19 cellular contexts compared by ENCODE assay signal in the genomic region with DNA sequence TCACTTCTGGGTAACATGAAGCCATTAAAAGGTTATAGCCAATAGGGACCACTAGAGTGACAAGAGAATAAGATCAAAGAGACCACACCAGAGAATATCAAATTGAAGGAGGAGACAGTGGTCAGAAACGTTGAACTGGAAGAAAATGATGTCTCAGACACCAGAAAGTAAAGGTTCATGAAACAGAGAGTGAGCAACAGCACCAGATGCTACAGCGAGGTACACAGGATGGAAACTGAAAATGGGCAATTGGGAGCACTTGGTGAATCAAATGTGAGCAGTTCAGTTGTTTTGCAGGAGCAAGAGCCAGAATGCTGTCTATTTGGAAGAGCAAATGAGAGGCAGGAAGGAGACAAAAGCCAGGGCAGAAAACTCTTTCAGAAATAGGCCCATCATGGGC.
DNase-seq lines count a peak whose midpoint lies in the region; ATAC-seq, FAIRE-seq and TF ChIP-seq lines count a peak whose summit lies in the region.
"Had no signal": no experiment of that assay in that cellular context is flagged by ENCODE, and none has a peak within 500 bp of the region (broad histone marks: within the 10 kb centered on the region; RNA-seq: fewer than 3 reads in every experiment).

No MANE protein-coding gene starts in this region.

- no peak for TF ChIP-seq CTCF in DND-41 (IDR thresholded peaks at IDR 0.05; ENCODE audit: borderline replicate concordance, extremely low read depth, low read length, poor library complexity, severe bottlenecking)
- no peak for TF ChIP-seq CTCF in KMS-11 (conservative IDR thresholded peaks at IDR 0.05; ENCODE audit: low read depth, low read length)
- TF ChIP-seq CTCF in GM12878 (IDR thresholded peaks at IDR 0.05 in 2 of 3, conservative IDR thresholded peaks at IDR 0.05 in 1 of 3; ENCODE audit: control insufficient read depth in 2 of 3, extremely low read depth in 1 of 3, insufficient read depth in 1 of 3, low read depth in 3 of 3, low read length in 3 of 3), result no peak

- DNase-seq in DND-41 (no peak), GM12878 (ENCODE audit: low read depth, low spot score) (no peak), D341Med (ENCODE audit: low spot score) (no peak)
- DNase-seq in activated naive CD4-positive, alpha-beta T cell treated with anti-CD3 and anti-CD28 coated beads, Interleukin-2, amount 50 U/mL, for 16 hours, result no peak
- DNase-seq: H9, HFFc6, NCI-H1105, NCI-H146, NCI-H2029, NCI-H2227 treated with DMSO at 0.1 percent for 48 hours, NCI-H510A, SJCRH30, T-helper 9 cell had no signal

- no peak for FAIRE-seq in GM12878 (lab: Jason Lieb, UNC)
- FAIRE-seq: A204.1, K562, RCC 7860 had no signal

- H3K27me3 ChIP-seq in DND-41 (ENCODE audit: insufficient read depth, low read length, poor library complexity) (no peaks in the 10 kb centered on the region), KMS-11 (ENCODE audit: insufficient read depth, low read depth) (no peaks in the 10 kb centered on the region), GM12878 (replicated peaks in 1 of 2; ENCODE audit: control insufficient read depth in 2 of 2, insufficient read depth in 2 of 2, low read length in 1 of 2) (no peaks in the 10 kb centered on the region)
- H3K27me3 ChIP-seq: SJCRH30 had no signal

- no peak overlapping the region for H3K9ac ChIP-seq in DND-41 (ENCODE audit: low read depth, low read length)
- no peak overlapping the region for H3K9ac ChIP-seq in KMS-11
- H3K9ac ChIP-seq in GM12878 (ENCODE audit: control insufficient read depth, insufficient read depth, low read length), result no peak overlapping the region

- H3K79me2 ChIP-seq in DND-41 (ENCODE audit: insufficient read depth, low read length) (no peaks in the 10 kb centered on the region), KMS-11 (ENCODE audit: insufficient read depth, low read depth) (no peaks in the 10 kb centered on the region), GM12878 (ENCODE audit: control insufficient read depth, insufficient read depth, low read length) (no peaks in the 10 kb centered on the region)

- SMC1A ChIA-PET in GM12878 (lab: Charles Lee; ENCODE audit: uncharacterized antibody, unreplicated experiment), result no interaction called here

- RAD21 ChIA-PET in GM12878 (lab: Charles Lee; ENCODE audit: unreplicated experiment), result no interaction called here

- H3K9me3 ChIP-seq in DND-41 (ENCODE audit: insufficient read depth, low read length, severe bottlenecking) (no peaks in the 10 kb centered on the region), GM12878 (replicated peaks; ENCODE audit: control insufficient read depth, insufficient read depth, low read length) (no peaks in the 10 kb centered on the region)
- H3K9me3 ChIP-seq: SJCRH30 had no signal

- POLR2A ChIA-PET in GM12878 (lab: Charles Lee), result no interaction called here

- H2AFZ ChIP-seq in DND-41 (ENCODE audit: low read depth, low read length) (no peak overlapping the region), KMS-11 (ENCODE audit: low read depth) (peak overlapping the region; percentile 5; the same call in 1 of the 2 replicates), GM12878 (ENCODE audit: control insufficient read depth, low read depth, low read length) (peak overlapping the region; percentile 28; the same call in 1 of the 2 replicates)

- no peak for TF ChIP-seq EP300 in GM12878 (IDR thresholded peaks at IDR 0.05; ENCODE audit: borderline replicate concordance in 1 of 2, control insufficient read depth in 1 of 2, low read depth in 2 of 2, low read length in 2 of 2)

- H3K27ac ChIP-seq in DND-41 (ENCODE audit: low read length), result no peak overlapping the region
- peak overlapping the region; percentile 8; the same call in 1 of the 2 replicates for H3K27ac ChIP-seq in KMS-11
- H3K27ac ChIP-seq in GM12878 (ENCODE audit: control insufficient read depth, insufficient read depth), result no peak overlapping the region
- H3K27ac ChIP-seq: SJCRH30 had no signal

- no peak for TF ChIP-seq POLR2A in GM12878 (IDR thresholded peaks at IDR 0.05; ENCODE audit: low read depth, low read length)

- no peak overlapping the region for H3K4me2 ChIP-seq in DND-41 (ENCODE audit: insufficient read depth, low read length)
- peak overlapping the region; percentile 61 for H3K4me2 ChIP-seq in KMS-11
- no peak overlapping the region for H3K4me2 ChIP-seq in GM12878 (ENCODE audit: control insufficient read depth, insufficient read depth)

- H3K4me1 ChIP-seq in DND-41 (ENCODE audit: insufficient read depth, low read length), result no peaks in the 10 kb centered on the region
- H3K4me1 ChIP-seq in KMS-11 (ENCODE audit: low read depth, poor library complexity, severe bottlenecking), result peaks cover 22% of the 10 kb centered on the region
- no peaks in the 10 kb centered on the region for H3K4me1 ChIP-seq in GM12878 (ENCODE audit: control insufficient read depth, insufficient read depth, low read length)
- H3K4me1 ChIP-seq: SJCRH30 had no signal

- no peak overlapping the region for H3K4me3 ChIP-seq in DND-41 (ENCODE audit: low read depth in 1 of 2, low read length in 2 of 2)
- no peak overlapping the region for H3K4me3 ChIP-seq in KMS-11 (IDR thresholded peaks at IDR 0.05; ENCODE audit: insufficient read depth, low read depth, low read length)
- no peak overlapping the region for H3K4me3 ChIP-seq in GM12878
- H3K4me3 ChIP-seq: K562, SJCRH30 had no signal

- H4K20me1 ChIP-seq in DND-41 (ENCODE audit: insufficient read depth, low read length) (no peaks in the 10 kb centered on the region), KMS-11 (ENCODE audit: insufficient read depth) (no peaks in the 10 kb centered on the region), GM12878 (ENCODE audit: control insufficient read depth, insufficient read depth) (no peaks in the 10 kb centered on the region)

- H3K36me3 ChIP-seq in DND-41 (ENCODE audit: insufficient read depth, low read length), result no peaks in the 10 kb centered on the region
- H3K36me3 ChIP-seq in KMS-11 (ENCODE audit: insufficient read depth), result no peaks in the 10 kb centered on the region
- no peaks in the 10 kb centered on the region for H3K36me3 ChIP-seq in GM12878 (ENCODE audit: control insufficient read depth in 2 of 2, insufficient read depth in 2 of 2, low read length in 1 of 2)
- H3K36me3 ChIP-seq: SJCRH30 had no signal

- in situ Hi-C loops in GM12878 (cut with MboI), result loop anchor here (10.0 kb wide), 1 partner anchor 227 kb away; no protein-coding TSS in a partner anchor

- BruUV-seq in GM12878 (replicated peaks; lab: Mats Ljungman, UMichigan), result no TSS peak

- intact Hi-C loops in GM12878 (cut with micrococcal nuclease; ENCODE audit: unreplicated experiment), result no loop called here

- CTCF ChIA-PET in GM12878 (lab: Yijun Ruan, JAX), result interaction anchor here (0.9 kb wide), 1 partner anchor 409 kb away, joined by 3 read pairs; no protein-coding TSS in a partner anchor

- ATAC-seq in DND-41 (ENCODE audit: insufficient read depth, low read depth) (peak; percentile 62; the same call in 2 of the 3 replicates), GM19351 (IDR thresholded peaks at IDR 0.05; ENCODE audit: unreplicated experiment) (peak; percentile 60), GM12878 (peak; percentile 25; the same call in 2 of the 3 replicates), HG03442 (IDR thresholded peaks at IDR 0.05; ENCODE audit: unreplicated experiment) (no peak)
- ATAC-seq: K562 had no signal

- 0% methylated on average over 2 of the region's 2 CpGs for WGBS in GM12878 (ENCODE audit: insufficient coverage, insufficient replicate concordance, low lambda C conversion rate, missing lambda C conversion rate)

- TF ChIP-seq RAD21 in GM12878 (IDR thresholded peaks at IDR 0.05; ENCODE audit: insufficient read depth, low read depth, low read length), result no peak

TF ChIP-seq in GM12878, 131 proteins besides CTCF, POLR2A, EP300 and RAD21:
- TF ChIP-seq RFX5 (IDR thresholded peaks at IDR 0.05; ENCODE audit: low read depth, low read length), result no peak
- TF ChIP-seq RUNX3 (IDR thresholded peaks at IDR 0.05; ENCODE audit: low read length), result 0 out of 2 replicates have a peak, but pooled peaks have one; percentile 22
- TF ChIP-seq JUNB (IDR thresholded peaks at IDR 0.05), result no peak
